ENCODE assay signal across 13 cellular contexts in genomic region chr17:81854974-81855774, GRCh38. TPM values are rescaled to one million over a fixed set of nuclear protein-coding genes. Genes with fewer than 3 reads are reported as not detected.
DNase-seq lines count a peak whose midpoint lies in the region; ATAC-seq, FAIRE-seq and TF ChIP-seq lines count a peak whose summit lies in the region.
"Had no signal": no experiment of that assay in that cellular context is flagged by ENCODE, and none has a peak within 500 bp of the region (broad histone marks: within the 10 kb centered on the region; RNA-seq: fewer than 3 reads in every experiment).

No MANE protein-coding gene starts in this region.

- H3K9me3 Mint-ChIP-seq in H9 = no peaks in the 10 kb centered on the region

- peaks cover 3% of the 10 kb centered on the region; the same call in 1 of the 2 replicates for H3K4me1 ChIP-seq in H9 (ENCODE audit: insufficient read depth, low read length)
- H3K4me1 ChIP-seq in GM12878 (ENCODE audit: control insufficient read depth, insufficient read depth, low read length) = peaks cover 18% of the 10 kb centered on the region

- H3K79me2 ChIP-seq in H9 (ENCODE audit: insufficient read depth, low read length) (peaks cover 20% of the 10 kb centered on the region; the same call in 1 of the 2 replicates), GM12878 (ENCODE audit: control insufficient read depth, insufficient read depth, low read length) (peaks cover 34% of the 10 kb centered on the region)

- H2BK5ac ChIP-seq in H9 (ENCODE audit: insufficient read length, low read length) = no peak overlapping the region

- ATAC-seq in GM12878 (peak; percentile 8; the same call in 2 of the 3 replicates), left colon (peak; percentile 21), HG03442 (IDR thresholded peaks at IDR 0.05; ENCODE audit: unreplicated experiment) (no peak), HG03378 (IDR thresholded peaks at IDR 0.05; ENCODE audit: unreplicated experiment) (no peak)

- H3K27ac ChIP-seq in H9 (ENCODE audit: insufficient read length, low read depth, low read length) = no peak overlapping the region
- H3K27ac ChIP-seq in GM12878 (ENCODE audit: control insufficient read depth, insufficient read depth) = no peak overlapping the region
- H3K27ac ChIP-seq: thoracic aorta had no signal

- no peaks in the 10 kb centered on the region; the same call in 1 of the 2 replicates for H3K27me3 Mint-ChIP-seq in H9 (ENCODE audit: low read depth)

- peaks cover 7% of the 10 kb centered on the region for H3K23me2 ChIP-seq in H9 (ENCODE audit: insufficient read length, low read depth, low read length, poor library complexity, severe bottlenecking)

- no peak overlapping the region for H4K91ac ChIP-seq in H9 (ENCODE audit: insufficient read length, low read depth, low read length)

- in situ Hi-C loops in GM12878 (cut with MboI) = no loop called here

- CTCF ChIA-PET in GM12878 (lab: Yijun Ruan, JAX) = interaction anchor here (0.6 kb wide), 1 partner anchor 51 kb away, joined by 4 read pairs; no protein-coding TSS in a partner anchor

- intact Hi-C loops in GM12878 (cut with micrococcal nuclease; ENCODE audit: unreplicated experiment) (no loop called here), left colon (cut with DNase I, micrococcal nuclease) (no loop called here)

- no TSS peak for BruUV-seq in GM12878 (replicated peaks; lab: Mats Ljungman, UMichigan)

- no peak for TF ChIP-seq CTCF in AG10803 (conservative IDR thresholded peaks at IDR 0.05; ENCODE audit: low read length)
- peak; percentile 42; the same call in 2 of the 3 replicates for TF ChIP-seq CTCF in H9 (conservative IDR thresholded peaks at IDR 0.05)
- 0 out of 6 replicates have a peak, but pooled peaks of 1 of the 3 experiments have one; percentile 2 for TF ChIP-seq CTCF in GM12878 (IDR thresholded peaks at IDR 0.05 in 2 of 3, conservative IDR thresholded peaks at IDR 0.05 in 1 of 3; ENCODE audit: control insufficient read depth in 2 of 3, extremely low read depth in 1 of 3, insufficient read depth in 1 of 3, low read depth in 3 of 3, low read length in 3 of 3)

- no peak for TF ChIP-seq EP300 in GM12878 (IDR thresholded peaks at IDR 0.05; ENCODE audit: borderline replicate concordance in 1 of 2, control insufficient read depth in 1 of 2, low read depth in 2 of 2, low read length in 2 of 2)

- no CpG with 5 or more reads among the region's 29 CpGs for WGBS in H9 (ENCODE audit: extremely low coverage, insufficient read length, low lambda C conversion rate)
- WGBS in GM12878 (ENCODE audit: insufficient coverage, insufficient replicate concordance, low lambda C conversion rate, missing lambda C conversion rate) = 95% methylated on average over 29 of the region's 29 CpGs

- FAIRE-seq in GM12878 (lab: Jason Lieb, UNC) = no peak

- no peak overlapping the region for H2BK20ac ChIP-seq in H9 (ENCODE audit: low read depth, low read length, poor library complexity, severe bottlenecking)

- H3K18ac ChIP-seq in H9 (ENCODE audit: insufficient read length, low read depth, low read length) = no peak overlapping the region

- no peak overlapping the region for H2BK15ac ChIP-seq in H9 (ENCODE audit: low read depth, low read length)

- no peak overlapping the region for H3K56ac ChIP-seq in H9 (ENCODE audit: insufficient read length, low read depth, low read length)

- no peak overlapping the region for H3T11ph ChIP-seq in H9 (ENCODE audit: low read length)

- H3K36me3 Mint-ChIP-seq in H9 (ENCODE audit: insufficient read depth in 1 of 3, low read depth in 3 of 3) = peaks cover 33 to 77% (median 70%) of the 10 kb centered on the region in 3 experiments; a peak in 6 of 7 replicates

- no peak for TF ChIP-seq RAD21 in GM12878 (IDR thresholded peaks at IDR 0.05; ENCODE audit: insufficient read depth, low read depth, low read length)

- H3K23ac ChIP-seq in H9 (ENCODE audit: insufficient read length, low read depth, low read length) = no peak overlapping the region

- no peak overlapping the region for H3K14ac ChIP-seq in H9 (ENCODE audit: insufficient read depth, low read length)

- H2BK12ac ChIP-seq in H9 (ENCODE audit: insufficient read length, low read depth, low read length) = no peak overlapping the region

- no peak overlapping the region for H3K4ac ChIP-seq in H9 (ENCODE audit: low read depth, low read length)

- H2AFZ ChIP-seq in H9 (ENCODE audit: low read length) (no peak overlapping the region), GM12878 (ENCODE audit: control insufficient read depth, low read depth, low read length) (no peak overlapping the region)

- no peak overlapping the region for H3K4me3 ChIP-seq in AG10803 (ENCODE audit: low read length)
- H3K4me3 ChIP-seq in GM12878 = no peak overlapping the region
- H3K4me3 ChIP-seq: heart right ventricle, thoracic aorta had no signal

- peaks cover 28 to 42% of the 10 kb centered on the region in 2 experiments for H3K36me3 ChIP-seq in GM12878 (ENCODE audit: control insufficient read depth in 2 of 2, insufficient read depth in 2 of 2, low read length in 1 of 2)

- no peaks in the 10 kb centered on the region for H3K9me3 ChIP-seq in H9 (ENCODE audit: control insufficient read depth, low read depth, low read length)
- H3K9me3 ChIP-seq in GM12878 (replicated peaks; ENCODE audit: control insufficient read depth, insufficient read depth, low read length) = no peaks in the 10 kb centered on the region
- H3K9me3 ChIP-seq: heart right ventricle, thoracic aorta had no signal

- H3K4me2 ChIP-seq in H9 (ENCODE audit: insufficient read depth, insufficient read length, low read length) (no peak overlapping the region), GM12878 (ENCODE audit: control insufficient read depth, insufficient read depth) (0 out of 2 replicates have a peak overlapping the region, but pooled peaks have one; percentile 17)

- no peak overlapping the region for H4K5ac ChIP-seq in H9 (ENCODE audit: insufficient read length, low read depth, low read length)

- POLR2A ChIA-PET in GM12878 (lab: Charles Lee) = interaction anchor here (0.6 to 1.2 kb wide), 3 partner anchors 15 to 281 kb away, joined by 3 to 7 read pairs (median 6); no protein-coding TSS in a partner anchor

- H3K9ac ChIP-seq in H9 (ENCODE audit: extremely low read depth, insufficient read length, low read length) (no peak overlapping the region), GM12878 (ENCODE audit: control insufficient read depth, insufficient read depth, low read length) (no peak overlapping the region)

- H3K27ac Mint-ChIP-seq in H9 = peak overlapping the region in 1 of 3 experiments; percentile 53; a peak in 2 of 7 replicates

- H4K8ac ChIP-seq in H9 (replicated peaks; ENCODE audit: insufficient read length, low read depth, low read length) = no peak overlapping the region

- RAD21 ChIA-PET in GM12878 (lab: Charles Lee; ENCODE audit: unreplicated experiment) = interaction anchor here (1.2 kb wide), 1 partner anchor 22 kb away, joined by 3 read pairs; the partner anchor contains the start of gene MCRIP1

- TF ChIP-seq POLR2A in GM12878 (IDR thresholded peaks at IDR 0.05; ENCODE audit: low read depth, low read length) = peak; percentile 39; the same call in 1 of the 2 replicates

- peak; percentile 35 for DNase-seq in AG10803 (ENCODE audit: low read depth)
- DNase-seq in H9 = no peak
- no peak for DNase-seq in GM12878 (ENCODE audit: low read depth, low spot score)
- no peak for DNase-seq in left colon
- DNase-seq in NCI-H510A treated with DMSO at 0.1 percent for 48 hours (lab: John Stamatoyannopoulos, UW) = no peak
- DNase-seq in NOMO-1 treated with dmso at 0.1 percent for 144 hours (lab: John Stamatoyannopoulos, UW; ENCODE audit: unreplicated experiment) = no peak
- DNase-seq: activated CD4-positive, alpha-beta T cell treated with anti-CD3 and anti-CD28 coated beads, Interleukin-2, amount 50 U/mL, for 4 hours; heart right ventricle; NCI-H446 treated with DMSO at 0.1 percent for 48 hours had no signal

- H3K79me1 ChIP-seq in H9 (ENCODE audit: insufficient read depth, low read depth, low read length, poor library complexity, severe bottlenecking) = peaks cover 12% of the 10 kb centered on the region

- no peak overlapping the region for H3K4me3 Mint-ChIP-seq in H9

- SMC1A ChIA-PET in GM12878 (lab: Charles Lee; ENCODE audit: uncharacterized antibody, unreplicated experiment) = interaction anchor here (0.7 kb wide), 1 partner anchor 129 kb away, joined by 3 read pairs; no protein-coding TSS in a partner anchor

- H3K4me1 Mint-ChIP-seq in H9 = peaks cover 5 to 10% of the 10 kb centered on the region in 2 experiments

- H2AK5ac ChIP-seq in H9 (ENCODE audit: insufficient read length, low read length) = no peak overlapping the region

- no peaks in the 10 kb centered on the region for H3K27me3 ChIP-seq in H9 (ENCODE audit: insufficient read depth, low read length)
- H3K27me3 ChIP-seq in GM12878 (replicated peaks in 1 of 2; ENCODE audit: control insufficient read depth in 2 of 2, insufficient read depth in 2 of 2, low read length in 1 of 2) = no peaks in the 10 kb centered on the region
- H3K27me3 ChIP-seq: heart right ventricle had no signal

- peaks cover 4% of the 10 kb centered on the region for H4K20me1 ChIP-seq in H9 (ENCODE audit: control insufficient read depth, insufficient read depth, insufficient read length)
- peaks cover 3% of the 10 kb centered on the region; the same call in 1 of the 2 replicates for H4K20me1 ChIP-seq in GM12878 (ENCODE audit: control insufficient read depth, insufficient read depth)

- H2BK120ac ChIP-seq in H9 (ENCODE audit: low read depth, low read length, poor library complexity, severe bottlenecking) = no peak overlapping the region

RNA-seq across cellular contexts. Expression of gene P4HB, which starts 5.2 kb away (rescaled TPM):
- total RNA-seq in H9 (2021) = 364 and 366 TPM in 2 replicates
- 377 and 380 TPM in 2 replicates for total RNA-seq in GM12878 (2013; cell fraction: nucleolus; rRNA removed)
- total RNA-seq in GM12878 (2014; rRNA removed) = 378 and 467 TPM in 2 replicates
- 247 and 285 TPM in 2 replicates for total RNA-seq in GM12878 (2014; rRNA removed; fragmentation: Illumina TruSeq; extraction: Trizol)
- total RNA-seq in GM12878 (2021) = 378 and 437 TPM in 2 replicates
- polyA plus RNA-seq in GM12878 (2011; ENCODE audit: low read depth) = 409 TPM
- polyA plus RNA-seq in GM12878 (2011; rRNA removed) = 44.1 and 49.9 TPM in 2 replicates
- 37.3 and 56.7 TPM in 2 replicates for polyA plus RNA-seq in GM12878 (2011; cell fraction: cytosol; rRNA removed)
- 82.9 and 101 TPM in 2 replicates for polyA plus RNA-seq in GM12878 (2011; cell fraction: nucleus; rRNA removed)
- polyA plus RNA-seq in GM12878 (2012) = 697 and 937 TPM in 2 replicates
- polyA plus RNA-seq in GM12878 (2014; fragmentation: Illumina TruSeq; extraction: Trizol) = 458 and 725 TPM in 2 replicates
- 10 to 100 TPM in 1 of 2 experiments, 1 to 10 TPM in 1; 4.7 to 18.3 TPM for polyA plus RNA-seq in GM12878 (2014; fragmentation: Nextera tagmentation; extraction: Ambion mirVana)
- 128 and 182 TPM in 2 replicates for polyA plus RNA-seq in GM12878 (2014; rRNA removed)
- 100 to 1,000 TPM; 543 to 549 TPM for polyA plus RNA-seq in GM12878 (2016; fragmentation: Nextera tagmentation; extraction: Ambion mirVana)
- polyA minus RNA-seq in GM12878 (2011; rRNA and poly(A)+ RNA removed) = 38.8 and 46.2 TPM in 2 replicates
- 65.3 and 66.3 TPM in 2 replicates for polyA minus RNA-seq in GM12878 (2011; cell fraction: cytosol; rRNA and poly(A)+ RNA removed)
- 59.7 and 74.5 TPM in 2 replicates for polyA minus RNA-seq in GM12878 (2011; cell fraction: nucleus; rRNA and poly(A)+ RNA removed)
- 100 to 1,000 TPM; 560 to 669 TPM for total RNA-seq in left colon

RNA-seq across cellular contexts. Expression of gene ARHGDIA, which starts 16.0 kb away (rescaled TPM):
- total RNA-seq in H9 (2021) (247 and 255 TPM in 2 replicates), GM12878 (2014; rRNA removed) (139 and 180 TPM in 2 replicates), GM12878 (2014; rRNA removed; fragmentation: Illumina TruSeq; extraction: Trizol) (124 and 125 TPM in 2 replicates), GM12878 (2021) (538 and 552 TPM in 2 replicates), left colon (100 to 1,000 TPM; 447 to 500 TPM)
- total RNA-seq in GM12878 (2013; cell fraction: nucleolus; rRNA removed) = 115 and 120 TPM in 2 replicates
- 219 TPM for polyA plus RNA-seq in GM12878 (2011; ENCODE audit: low read depth)
- polyA plus RNA-seq in GM12878 (2011; rRNA removed) (18.6 and 39.5 TPM in 2 replicates), GM12878 (2014; fragmentation: Illumina TruSeq; extraction: Trizol) (24.3 and 159 TPM in 2 replicates), GM12878 (2014; fragmentation: Nextera tagmentation; extraction: Ambion mirVana) (10 to 100 TPM; 17.9 to 47.8 TPM), GM12878 (2014; rRNA removed) (184 and 246 TPM in 2 replicates), GM12878 (2016; fragmentation: Nextera tagmentation; extraction: Ambion mirVana) (100 to 1,000 TPM; 336 to 349 TPM)
- polyA plus RNA-seq in GM12878 (2011; cell fraction: cytosol; rRNA removed) = 75.8 and 96.8 TPM in 2 replicates
- 178 and 263 TPM in 2 replicates for polyA plus RNA-seq in GM12878 (2011; cell fraction: nucleus; rRNA removed)
- 247 and 301 TPM in 2 replicates for polyA plus RNA-seq in GM12878 (2012)
- 18.3 and 38.9 TPM in 2 replicates for polyA minus RNA-seq in GM12878 (2011; rRNA and poly(A)+ RNA removed)
- 59.9 and 91.7 TPM in 2 replicates for polyA minus RNA-seq in GM12878 (2011; cell fraction: cytosol; rRNA and poly(A)+ RNA removed)
- 72.5 and 108 TPM in 2 replicates for polyA minus RNA-seq in GM12878 (2011; cell fraction: nucleus; rRNA and poly(A)+ RNA removed)

RNA-seq across cellular contexts. Expression of gene PPP1R27, which starts 20.3 kb away (rescaled TPM):
- total RNA-seq in H9 (2021) = 0.15 and 0.22 TPM in 2 replicates
- not detected in 2 replicates for total RNA-seq in GM12878 (2013; cell fraction: nucleolus; rRNA removed)
- 0.17 and 2.0 TPM in 2 replicates for total RNA-seq in GM12878 (2014; rRNA removed)
- 0.14 and 0.31 TPM in 2 replicates for total RNA-seq in GM12878 (2014; rRNA removed; fragmentation: Illumina TruSeq; extraction: Trizol)
- 0.49 and 0.53 TPM in 2 replicates for total RNA-seq in GM12878 (2021)
- not detected for polyA plus RNA-seq in GM12878 (2011; ENCODE audit: low read depth)
- not detected in 2 replicates for polyA plus RNA-seq in GM12878 (2011; rRNA removed)
- 0.12 TPM in 1 of 2 replicates, not detected in the other for polyA plus RNA-seq in GM12878 (2011; cell fraction: cytosol; rRNA removed)
- polyA plus RNA-seq in GM12878 (2011; cell fraction: nucleus; rRNA removed) = not detected in 2 replicates
- polyA plus RNA-seq in GM12878 (2012) = 1.2 and 1.7 TPM in 2 replicates
- polyA plus RNA-seq in GM12878 (2014; fragmentation: Illumina TruSeq; extraction: Trizol) = 0.28 TPM in 1 of 2 replicates, not detected in the other
- polyA plus RNA-seq in GM12878 (2014; fragmentation: Nextera tagmentation; extraction: Ambion mirVana) = not detected
- polyA plus RNA-seq in GM12878 (2014; rRNA removed) = 0.59 and 0.61 TPM in 2 replicates
- 1 to 10 TPM in 1 of 2 experiments, under 1 TPM in 1; 0.70 to 1.6 TPM for polyA plus RNA-seq in GM12878 (2016; fragmentation: Nextera tagmentation; extraction: Ambion mirVana)
- not detected in 2 replicates for polyA minus RNA-seq in GM12878 (2011; rRNA and poly(A)+ RNA removed)
- polyA minus RNA-seq in GM12878 (2011; cell fraction: cytosol; rRNA and poly(A)+ RNA removed) = not detected in 2 replicates
- polyA minus RNA-seq in GM12878 (2011; cell fraction: nucleus; rRNA and poly(A)+ RNA removed) = not detected in 2 replicates
- total RNA-seq in left colon = not detected
- total RNA-seq: dermis microvascular lymphatic vessel endothelial cell, thoracic aorta had no signal

RNA-seq across cellular contexts. Expression of gene MCRIP1, which starts 22.1 kb away (rescaled TPM):
- total RNA-seq in H9 (2021) (117 and 118 TPM in 2 replicates), GM12878 (2014; rRNA removed) (33.8 and 39.7 TPM in 2 replicates), GM12878 (2014; rRNA removed; fragmentation: Illumina TruSeq; extraction: Trizol) (12.1 and 15.6 TPM in 2 replicates), GM12878 (2021) (39.9 and 40.3 TPM in 2 replicates), left colon (10 to 100 TPM; 16.4 to 30.4 TPM)
- 11.0 and 15.2 TPM in 2 replicates for total RNA-seq in GM12878 (2013; cell fraction: nucleolus; rRNA removed)
- 7.6 TPM for polyA plus RNA-seq in GM12878 (2011; ENCODE audit: low read depth)
- polyA plus RNA-seq in GM12878 (2011; rRNA removed) (11.6 and 21.9 TPM in 2 replicates), GM12878 (2014; fragmentation: Illumina TruSeq; extraction: Trizol) (0.81 and 5.7 TPM in 2 replicates), GM12878 (2014; fragmentation: Nextera tagmentation; extraction: Ambion mirVana) (1 to 10 TPM in 1 of 2 experiments, under 1 TPM in 1; 0.31 to 3.8 TPM), GM12878 (2014; rRNA removed) (41.8 and 42.7 TPM in 2 replicates), GM12878 (2016; fragmentation: Nextera tagmentation; extraction: Ambion mirVana) (10 to 100 TPM; 44.1 to 54.4 TPM)
- 43.2 and 72.1 TPM in 2 replicates for polyA plus RNA-seq in GM12878 (2011; cell fraction: cytosol; rRNA removed)
- 49.4 and 61.7 TPM in 2 replicates for polyA plus RNA-seq in GM12878 (2011; cell fraction: nucleus; rRNA removed)
- polyA plus RNA-seq in GM12878 (2012) = 28.3 and 30.2 TPM in 2 replicates
- 4.6 and 14.3 TPM in 2 replicates for polyA minus RNA-seq in GM12878 (2011; rRNA and poly(A)+ RNA removed)
- 13.2 and 14.6 TPM in 2 replicates for polyA minus RNA-seq in GM12878 (2011; cell fraction: cytosol; rRNA and poly(A)+ RNA removed)
- polyA minus RNA-seq in GM12878 (2011; cell fraction: nucleus; rRNA and poly(A)+ RNA removed) = 4.5 and 6.7 TPM in 2 replicates

RNA-seq across cellular contexts. Expression of gene ALYREF, which starts 36.2 kb away (rescaled TPM):
- total RNA-seq in H9 (2021) (212 and 219 TPM in 2 replicates), GM12878 (2014; rRNA removed) (253 and 263 TPM in 2 replicates), GM12878 (2014; rRNA removed; fragmentation: Illumina TruSeq; extraction: Trizol) (140 and 158 TPM in 2 replicates), GM12878 (2021) (238 and 240 TPM in 2 replicates), left colon (10 to 100 TPM; 43.9 to 69.8 TPM)
- 21.8 and 38.6 TPM in 2 replicates for total RNA-seq in GM12878 (2013; cell fraction: nucleolus; rRNA removed)
- polyA plus RNA-seq in GM12878 (2011; ENCODE audit: low read depth) = 58.1 TPM
- polyA plus RNA-seq in GM12878 (2011; rRNA removed) (61.5 and 103 TPM in 2 replicates), GM12878 (2014; fragmentation: Illumina TruSeq; extraction: Trizol) (29.4 and 105 TPM in 2 replicates), GM12878 (2014; fragmentation: Nextera tagmentation; extraction: Ambion mirVana) (10 to 100 TPM in 1 of 2 experiments, 1 to 10 TPM in 1; 2.4 to 11.4 TPM), GM12878 (2014; rRNA removed) (208 and 229 TPM in 2 replicates), GM12878 (2016; fragmentation: Nextera tagmentation; extraction: Ambion mirVana) (10 to 100 TPM in 1 of 2 experiments, 1 to 10 TPM in 1; 9.8 to 17.7 TPM)
- 120 and 169 TPM in 2 replicates for polyA plus RNA-seq in GM12878 (2011; cell fraction: cytosol; rRNA removed)
- 85.8 and 146 TPM in 2 replicates for polyA plus RNA-seq in GM12878 (2011; cell fraction: nucleus; rRNA removed)
- 79.2 and 87.4 TPM in 2 replicates for polyA plus RNA-seq in GM12878 (2012)
- 100 and 120 TPM in 2 replicates for polyA minus RNA-seq in GM12878 (2011; rRNA and poly(A)+ RNA removed)
- 57.5 and 67.0 TPM in 2 replicates for polyA minus RNA-seq in GM12878 (2011; cell fraction: cytosol; rRNA and poly(A)+ RNA removed)
- polyA minus RNA-seq in GM12878 (2011; cell fraction: nucleus; rRNA and poly(A)+ RNA removed) = 28.9 and 51.9 TPM in 2 replicates

Comparison
In these comparisons a context has a peak if more than half of its experiments do, and no peak if none do; other contexts are left out.
1. ATAC-seq: peak in GM12878 (single experiment) and left colon (single experiment); none in HG03442 (single experiment) and HG03378 (single experiment).